In genomic region chr6:137313211-137313610, GRCh38 we compare ENCODE assay signal across 21 cellular contexts.
"Had no signal": no experiment of that assay in that cellular context is flagged by ENCODE, and none has a peak within 500 bp of the region (broad histone marks: within the 10 kb centered on the region; RNA-seq: fewer than 3 reads in every experiment).

No MANE protein-coding gene starts in this region.

- H3K9me3 Mint-ChIP-seq: memory B cell; natural killer cell; stimulated activated naive B cell treated with anti-CD40 and anti-IgM and Interleukin-4, amounts not matched to agents 10 μg/mL and 1 μg/mL and 100 μg/mL, for 72 hours had no signal

- DNase-seq: islet precursor cell; naive B cell; natural killer cell; retina; stimulated activated CD4-positive, alpha-beta T cell treated with anti-CD3 and anti-CD28 coated beads, Interleukin-12 subunit alpha, Interleukin-12 subunit beta, amount 100 ng/mL, for 4 hours; stimulated activated CD4-positive, alpha-beta T cell treated with anti-CD3 and anti-CD28 coated beads, Interleukin-15, amount 100 ng/mL, for 24 hours; stimulated activated CD4-positive, alpha-beta T cell treated with anti-CD3 and anti-CD28 coated beads, Interleukin-2, amount 100 ng/mL, for 24 hours; stimulated activated CD4-positive, alpha-beta T cell treated with anti-CD3 and anti-CD28 coated beads, Interleukin-4, amount 100 ng/mL, for 1 hour; stimulated activated naive B cell treated with anti-CD40 and anti-IgM and Interleukin-4, amounts not matched to agents 10 μg/mL and 1 μg/mL and 100 μg/mL, for 72 hours; stimulated activated naive CD8-positive, alpha-beta T cell treated with anti-CD3 and anti-CD28 coated beads, Interleukin-15, Interleukin-2, amounts not matched to agents 100 U/mL and 50 U/mL, for 24 hours; stomach; transverse colon; upper lobe of left lung had no signal

- H3K27me3 ChIP-seq: ovary, stomach, testis, thyroid gland, transverse colon, upper lobe of left lung, vagina had no signal

- H3K9me3 ChIP-seq: left ventricle myocardium inferior, ovary, stomach, testis, thyroid gland, transverse colon, upper lobe of left lung, vagina had no signal

- H3K4me3 ChIP-seq: lung, ovary, stomach, testis, thyroid gland, vagina had no signal

- H3K36me3 Mint-ChIP-seq: memory B cell; naive B cell; natural killer cell; stimulated activated naive B cell treated with anti-CD40 and anti-IgM and Interleukin-4, amounts not matched to agents 10 μg/mL and 1 μg/mL and 100 μg/mL, for 72 hours had no signal

- H3K27me3 Mint-ChIP-seq: memory B cell; naive B cell; stimulated activated naive B cell treated with anti-CD40 and anti-IgM and Interleukin-4, amounts not matched to agents 10 μg/mL and 1 μg/mL and 100 μg/mL, for 72 hours had no signal

- H3K4me3 Mint-ChIP-seq: memory B cell; natural killer cell; stimulated activated naive B cell treated with anti-CD40 and anti-IgM and Interleukin-4, amounts not matched to agents 10 μg/mL and 1 μg/mL and 100 μg/mL, for 72 hours had no signal

- H3K36me3 ChIP-seq: left ventricle myocardium inferior, ovary, stomach, thyroid gland, transverse colon, upper lobe of left lung, vagina had no signal

- ATAC-seq: natural killer cell; stimulated activated naive CD8-positive, alpha-beta T cell treated with anti-CD3 and anti-CD28 coated beads, Interleukin-15, Interleukin-2, amounts not matched to agents 100 U/mL and 50 U/mL, for 24 hours had no signal

- H3K27ac Mint-ChIP-seq: memory B cell; natural killer cell; progenitor cell of endocrine pancreas; stimulated activated naive B cell treated with anti-CD40 and anti-IgM and Interleukin-4, amounts not matched to agents 10 μg/mL and 1 μg/mL and 100 μg/mL, for 72 hours had no signal

- H3K27ac ChIP-seq: ovary, stomach, thyroid gland, transverse colon, upper lobe of left lung, vagina had no signal

- H3K4me1 ChIP-seq: testis had no signal
